In the genomic region with DNA sequence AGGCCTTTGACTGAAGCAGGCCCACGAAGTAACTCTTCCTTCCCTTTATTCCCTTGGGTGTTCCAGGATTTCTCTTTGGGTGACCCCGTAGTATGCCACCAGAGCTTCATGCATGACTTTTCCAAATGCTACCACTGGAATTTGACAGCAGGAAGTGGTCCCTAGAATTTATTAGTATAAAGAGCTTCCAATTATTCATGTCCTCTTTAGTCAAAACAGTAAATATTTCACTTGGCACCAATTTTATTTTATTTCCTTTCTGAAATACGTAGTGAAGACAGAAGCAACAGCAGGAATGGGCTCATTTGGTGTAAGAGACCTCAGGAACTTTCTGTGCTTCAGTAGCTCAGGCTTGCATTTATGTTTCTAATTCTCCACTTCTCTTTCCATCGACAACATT, we compare ENCODE assay signal across 26 cellular contexts.
DNase-seq lines count a peak whose midpoint lies in the region; ATAC-seq and TF ChIP-seq lines count a peak whose summit lies in the region.
"Had no signal": no experiment of that assay in that cellular context is flagged by ENCODE, and none has a peak within 500 bp of the region (broad histone marks: within the 10 kb centered on the region; RNA-seq: fewer than 3 reads in every experiment).

No MANE protein-coding gene starts in this region.

- ATAC-seq in left ventricle myocardium superior (peak; percentile 37), HG03521 (IDR thresholded peaks at IDR 0.05; ENCODE audit: unreplicated experiment) (no peak), upper lobe of right lung (no peak)
- ATAC-seq: lower lobe of right lung; Panc1; right lobe of liver; stimulated activated effector memory CD8-positive, alpha-beta T cell treated with anti-CD3 and anti-CD28 coated beads, Interleukin-12 subunit alpha, Interleukin-12 subunit beta, amount 100 ng/mL, for 72 hours; WTC11 had no signal

- H3K4me3 ChIP-seq in right atrium auricular region (no peak overlapping the region), upper lobe of right lung (no peak overlapping the region)
- H3K4me3 ChIP-seq: esophagus squamous epithelium, lower lobe of right lung, right lobe of liver, suprapubic skin, vagina had no signal

- H3K9me3 ChIP-seq in right atrium auricular region (no peaks in the 10 kb centered on the region), upper lobe of right lung (no peaks in the 10 kb centered on the region)
- H3K9me3 ChIP-seq: esophagus squamous epithelium, lower lobe of right lung, neutrophil, right lobe of liver, suprapubic skin, vagina had no signal

- H3K36me3 ChIP-seq in right atrium auricular region: no peaks in the 10 kb centered on the region
- no peaks in the 10 kb centered on the region for H3K36me3 ChIP-seq in upper lobe of right lung
- H3K36me3 ChIP-seq: esophagus squamous epithelium, lower lobe of right lung, neutrophil, right lobe of liver, suprapubic skin, vagina had no signal

- DNase-seq in left ventricle myocardium superior (no peak), right atrium auricular region (ENCODE audit: low spot score) (no peak), brain pericyte (ENCODE audit: low read depth, low spot score) (peak; percentile 85), kidney tubule cell (ENCODE audit: low spot score) (peak; percentile 13), iPS-NIHi7 (ENCODE audit: extremely low spot score) (no peak), upper lobe of right lung (no peak), NCI-H2196 (lab: John Stamatoyannopoulos, UW; ENCODE audit: unreplicated experiment) (no peak)
- DNase-seq: activated CD4-positive, alpha-beta T cell treated with anti-CD3 and anti-CD28 coated beads, Interleukin-2, amount 50 U/mL, for 4 hours; activated effector memory CD4-positive, alpha-beta T cell treated with Interleukin-2 at 50 U/mL for 16 hours; central memory CD4-positive, alpha-beta T cell; DMS 273 treated with DMSO at 0.1 percent for 48 hours; effector memory CD4-positive, alpha-beta T cell; esophagus squamous epithelium; glutamatergic neuron; lower lobe of right lung; MM.1S; NCI-H1436; right lobe of liver; T-helper 9 cell had no signal

- TF ChIP-seq CTCF in right atrium auricular region (IDR thresholded peaks at IDR 0.05) (no peak), upper lobe of right lung (IDR thresholded peaks at IDR 0.05) (no peak)

- intact Hi-C loops in left ventricle myocardium superior (cut with micrococcal nuclease) (no loop called here), upper lobe of right lung (cut with DNase I) (no loop called here)

- H3K4me1 ChIP-seq in right atrium auricular region (no peaks in the 10 kb centered on the region), upper lobe of right lung (no peaks in the 10 kb centered on the region)
- H3K4me1 ChIP-seq: right lobe of liver, suprapubic skin, vagina had no signal

- H3K27me3 ChIP-seq in right atrium auricular region (no peaks in the 10 kb centered on the region), upper lobe of right lung (no peaks in the 10 kb centered on the region)
- H3K27me3 ChIP-seq: esophagus squamous epithelium, neutrophil, right lobe of liver, suprapubic skin, vagina had no signal

- H3K27ac ChIP-seq in right atrium auricular region (no peak overlapping the region), upper lobe of right lung (no peak overlapping the region)
- H3K27ac ChIP-seq: esophagus squamous epithelium, lower lobe of right lung, neutrophil, right lobe of liver, suprapubic skin, vagina had no signal

Comparison
In these comparisons a context has a peak if more than half of its experiments do, and no peak if none do; other contexts are left out.
1. DNase-seq: peak in brain pericyte (single experiment) and kidney tubule cell (single experiment); none in left ventricle myocardium superior (single experiment), right atrium auricular region (single experiment), iPS-NIHi7 (single experiment), upper lobe of right lung (single experiment) and NCI-H2196 (single experiment).